Comparison of ENCODE assay signal across 8 cellular contexts in the genomic region with DNA sequence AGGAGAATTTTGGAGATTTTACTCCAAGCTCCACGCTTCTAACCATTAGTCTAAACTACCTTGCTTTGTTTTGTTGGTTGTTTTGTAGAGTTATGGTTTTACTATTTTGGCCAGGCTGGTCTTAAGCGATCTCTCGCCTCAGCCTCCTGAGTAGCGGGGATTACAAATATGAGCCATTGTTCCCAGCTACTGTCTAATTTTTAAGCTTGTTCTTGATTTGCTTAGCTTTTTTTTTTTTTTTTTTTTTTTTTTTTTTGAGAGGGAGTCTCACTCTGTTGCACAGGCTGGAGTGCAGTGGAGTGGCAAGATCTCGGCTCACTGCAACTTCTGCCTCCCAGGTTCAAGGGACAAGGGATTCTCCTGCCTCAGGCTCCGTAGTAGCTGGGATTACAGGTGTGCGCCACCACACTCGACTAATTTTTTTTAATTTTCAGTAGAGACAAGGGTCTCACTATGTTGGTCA.
DNase-seq lines count a peak whose midpoint lies in the region; ATAC-seq, FAIRE-seq and TF ChIP-seq lines count a peak whose summit lies in the region.

No MANE protein-coding gene starts in this region.

- no peak for ATAC-seq in GM18858 (IDR thresholded peaks at IDR 0.05; ENCODE audit: unreplicated experiment)

- peaks cover 3% of the 10 kb centered on the region for H3K36me3 Mint-ChIP-seq in T-helper 1 cell treated with Interleukin-12 subunit alpha and Interleukin-12 subunit beta and Interleukin-4 antibody, amounts not matched to agents 30 μg/mL and 1 μg/mL, for 36 hours (ENCODE audit: low read depth)

- DNase-seq in T-helper 1 cell (no peak), KG1 (lab: John Stamatoyannopoulos, UW) (peak; percentile 55), brain microvascular endothelial cell (no peak), HTR-8/SVneo (ENCODE audit: insufficient read length, low spot score) (no peak)
- DNase-seq in stimulated activated naive CD4-positive, alpha-beta T cell (lab: John Stamatoyannopoulos, UW): no peak

- H3K9me3 ChIP-seq in muscle layer of colon (ENCODE audit: low read length): no peaks in the 10 kb centered on the region

- peak overlapping the region; percentile 97 for H3K4me3 Mint-ChIP-seq in T-helper 1 cell treated with Interleukin-12 subunit alpha and Interleukin-12 subunit beta and Interleukin-4 antibody, amounts not matched to agents 30 μg/mL and 1 μg/mL, for 36 hours

- H3K4me1 ChIP-seq in muscle layer of colon (ENCODE audit: insufficient read depth, low read length): peaks cover 14% of the 10 kb centered on the region

- H3K27ac ChIP-seq in brain microvascular endothelial cell: peak overlapping the region; percentile 95
- peak overlapping the region; percentile 64 for H3K27ac ChIP-seq in muscle layer of colon (ENCODE audit: low read depth, low read length)

- H3K4me3 ChIP-seq in brain microvascular endothelial cell (ENCODE audit: low read depth, low read length) (no peak overlapping the region), muscle layer of colon (ENCODE audit: low read depth in 1 of 2, low read length in 2 of 2) (peak overlapping the region in 1 of 2 donors; percentile 71)

- no peaks in the 10 kb centered on the region for H3K9me3 Mint-ChIP-seq in T-helper 1 cell treated with Interleukin-12 subunit alpha and Interleukin-12 subunit beta and Interleukin-4 antibody, amounts not matched to agents 30 μg/mL and 1 μg/mL, for 36 hours

- no peak for TF ChIP-seq CTCF in brain microvascular endothelial cell (IDR thresholded peaks at IDR 0.05; ENCODE audit: low read depth, low read length, missing control alignments)

- in situ Hi-C loops in brain microvascular endothelial cell (cut with HindIII; ENCODE audit: low pct_ligation_motif_present, low sequenced_read_pairs): no loop called here

- no peaks in the 10 kb centered on the region for H3K36me3 ChIP-seq in brain microvascular endothelial cell (replicated peaks)
- H3K36me3 ChIP-seq in muscle layer of colon (ENCODE audit: insufficient read depth, low read length): peaks cover 12% of the 10 kb centered on the region

- no peaks in the 10 kb centered on the region for H3K27me3 Mint-ChIP-seq in T-helper 1 cell treated with Interleukin-12 subunit alpha and Interleukin-12 subunit beta and Interleukin-4 antibody, amounts not matched to agents 30 μg/mL and 1 μg/mL, for 36 hours (ENCODE audit: low read depth)

- no peaks in the 10 kb centered on the region for H3K27me3 ChIP-seq in brain microvascular endothelial cell (replicated peaks)
- no peaks in the 10 kb centered on the region for H3K27me3 ChIP-seq in muscle layer of colon (ENCODE audit: control insufficient read depth in 1 of 2, insufficient read depth in 2 of 2, low read length in 2 of 2)

- no peak overlapping the region for H3K9ac ChIP-seq in muscle layer of colon (ENCODE audit: low read length)

- H3K4me1 Mint-ChIP-seq in T-helper 1 cell treated with Interleukin-12 subunit alpha and Interleukin-12 subunit beta and Interleukin-4 antibody, amounts not matched to agents 30 μg/mL and 1 μg/mL, for 36 hours (ENCODE audit: low read depth): peaks cover 24% of the 10 kb centered on the region

- no peak for FAIRE-seq in HTR-8/SVneo (lab: Jason Lieb, UNC)

- peak overlapping the region; percentile 94 for H3K27ac Mint-ChIP-seq in T-helper 1 cell treated with Interleukin-12 subunit alpha and Interleukin-12 subunit beta and Interleukin-4 antibody, amounts not matched to agents 30 μg/mL and 1 μg/mL, for 36 hours
